33 cellular contexts compared by ENCODE assay signal in genomic region chr13:46274094-46274698, GRCh38.
"Had no signal": no experiment of that assay in that cellular context is flagged by ENCODE, and none has a peak within 500 bp of the region (broad histone marks: within the 10 kb centered on the region; RNA-seq: fewer than 3 reads in every experiment).

No MANE protein-coding gene starts in this region.

- H3K4me1 ChIP-seq: Peyer's patch, SJSA1 had no signal

- H3K4me3 Mint-ChIP-seq: activated CD4-positive, alpha-beta T cell treated with anti-CD3 and anti-CD28 coated beads, Interleukin-2, amount 10 ng/mL, durations not matched to agents 24 days and 14 days; activated CD8-positive, alpha-beta T cell treated with anti-CD3 and anti-CD28 coated beads, Interleukin-2, amount 10 ng/mL, durations not matched to agents 7 days and 5 days; activated naive CD8-positive, alpha-beta T cell treated with anti-CD3 and anti-CD28 coated beads for 36 hours; activated T-cell treated with anti-CD3 and anti-CD28 coated beads, Interleukin-2, amount 50 U/mL, for 24 hours; T-helper 1 cell treated with Interleukin-12 subunit alpha and Interleukin-12 subunit beta and Interleukin-4 antibody, amounts not matched to agents 30 μg/mL and 1 μg/mL, for 36 hours; T-helper 2 cell treated with Interferon-gamma antibody and Interleukin-4, amounts not matched to agents 5 μg/mL and 100 μg/mL, for 36 hours had no signal

- H3K4me1 Mint-ChIP-seq: activated CD4-positive, alpha-beta T cell treated with anti-CD3 and anti-CD28 coated beads, Interleukin-2, amount 10 ng/mL, durations not matched to agents 24 days and 14 days had no signal

- H3K27me3 ChIP-seq: brain microvascular endothelial cell, MG63, Peyer's patch, SJSA1 had no signal

- H3K27me3 Mint-ChIP-seq: activated naive CD8-positive, alpha-beta T cell treated with anti-CD3 and anti-CD28 coated beads for 36 hours; activated T-cell treated with anti-CD3 and anti-CD28 coated beads, Interleukin-2, amount 50 U/mL, for 24 hours had no signal

- H3K27ac Mint-ChIP-seq: activated CD4-positive, alpha-beta T cell treated with anti-CD3 and anti-CD28 coated beads, Interleukin-2, amount 10 ng/mL, durations not matched to agents 24 days and 14 days; activated CD8-positive, alpha-beta T cell treated with anti-CD3 and anti-CD28 coated beads, Interleukin-2, amount 10 ng/mL, durations not matched to agents 7 days and 5 days; activated naive CD8-positive, alpha-beta T cell treated with anti-CD3 and anti-CD28 coated beads for 36 hours; activated T-cell treated with anti-CD3 and anti-CD28 coated beads, Interleukin-2, amount 50 U/mL, for 24 hours; T-helper 1 cell treated with Interleukin-12 subunit alpha and Interleukin-12 subunit beta and Interleukin-4 antibody, amounts not matched to agents 30 μg/mL and 1 μg/mL, for 36 hours; T-helper 2 cell treated with Interferon-gamma antibody and Interleukin-4, amounts not matched to agents 5 μg/mL and 100 μg/mL, for 36 hours had no signal

- H3K36me3 Mint-ChIP-seq: activated naive CD8-positive, alpha-beta T cell treated with anti-CD3 and anti-CD28 coated beads for 36 hours had no signal

- H3K36me3 ChIP-seq: brain microvascular endothelial cell, MG63, Peyer's patch, SJSA1 had no signal

- H3K4me3 ChIP-seq: MG63, Peyer's patch, SJSA1 had no signal

- H3K9me3 ChIP-seq: MG63, Peyer's patch, SJSA1, SK-N-SH had no signal

- H3K4me2 ChIP-seq: SK-N-SH had no signal

- H3K27ac ChIP-seq: brain microvascular endothelial cell, Peyer's patch, SJSA1 had no signal

- ATAC-seq: activated CD8-positive, alpha-beta T cell treated with anti-CD3 and anti-CD28 coated beads, Interleukin-2, amount 10 ng/mL, durations not matched to agents 7 days and 5 days; PC-3 had no signal

- H3K9ac ChIP-seq: SK-N-SH had no signal

- H3K9me2 ChIP-seq: SK-N-SH had no signal

- H3K9me3 Mint-ChIP-seq: activated CD4-positive, alpha-beta T cell treated with anti-CD3 and anti-CD28 coated beads, Interleukin-2, amount 10 ng/mL, durations not matched to agents 24 days and 14 days; activated naive CD8-positive, alpha-beta T cell treated with anti-CD3 and anti-CD28 coated beads for 36 hours; activated T-cell treated with anti-CD3 and anti-CD28 coated beads, Interleukin-2, amount 50 U/mL, for 24 hours; T-helper 1 cell treated with Interleukin-12 subunit alpha and Interleukin-12 subunit beta and Interleukin-4 antibody, amounts not matched to agents 30 μg/mL and 1 μg/mL, for 36 hours; T-helper 2 cell treated with Interferon-gamma antibody and Interleukin-4, amounts not matched to agents 5 μg/mL and 100 μg/mL, for 36 hours had no signal

- DNase-seq: activated CD4-positive, alpha-beta T cell treated with anti-CD3 and anti-CD28 coated beads, Interleukin-2, amount 10 ng/mL, durations not matched to agents 24 days and 14 days; activated CD4-positive, alpha-beta T cell treated with anti-CD3 and anti-CD28 coated beads, Interleukin-2, amount 50 U/mL, for 4 hours; activated CD8-positive, alpha-beta T cell treated with anti-CD3 and anti-CD28 coated beads, Interleukin-2, amount 10 ng/mL, durations not matched to agents 7 days and 5 days; activated effector memory CD4-positive, alpha-beta T cell treated with anti-CD3 and anti-CD28 coated beads, Interleukin-2, amount 50 U/mL, for 16 hours; activated naive CD4-positive, alpha-beta T cell; activated naive CD4-positive, alpha-beta T cell treated with anti-CD3 and anti-CD28 coated beads, Interleukin-2, amount 50 U/mL, for 16 hours; activated naive CD8-positive, alpha-beta T cell treated with anti-CD3 and anti-CD28 coated beads for 36 hours; activated T-cell treated with anti-CD3 and anti-CD28 coated beads, Interleukin-2, amount 50 U/mL, for 24 hours; amniotic stem cell; aorta; brain microvascular endothelial cell; central memory CD4-positive, alpha-beta T cell; Kasumi-1; MG63; NCI-H1048; NCI-H1105 treated with DMSO at 0.1 percent for 48 hours; NCI-H1436; NCI-H1694; NCI-H1930; NCI-H2081 treated with DMSO at 0.1 percent for 48 hours; NCI-H226; NCI-H446 treated with DMSO at 0.1 percent for 48 hours; NCI-H524; NCI-H69; NK-92 treated with Interleukin-12 subunit alpha and Interleukin-12 subunit beta, amount 100 ng/mL, for 24 hours; PC-3; Peyer's patch; RPMI8226; SHP77 treated with DMSO at 0.1 percent for 48 hours; SK-N-SH had no signal
